8 cellular contexts compared by ENCODE assay signal in the genomic region with DNA sequence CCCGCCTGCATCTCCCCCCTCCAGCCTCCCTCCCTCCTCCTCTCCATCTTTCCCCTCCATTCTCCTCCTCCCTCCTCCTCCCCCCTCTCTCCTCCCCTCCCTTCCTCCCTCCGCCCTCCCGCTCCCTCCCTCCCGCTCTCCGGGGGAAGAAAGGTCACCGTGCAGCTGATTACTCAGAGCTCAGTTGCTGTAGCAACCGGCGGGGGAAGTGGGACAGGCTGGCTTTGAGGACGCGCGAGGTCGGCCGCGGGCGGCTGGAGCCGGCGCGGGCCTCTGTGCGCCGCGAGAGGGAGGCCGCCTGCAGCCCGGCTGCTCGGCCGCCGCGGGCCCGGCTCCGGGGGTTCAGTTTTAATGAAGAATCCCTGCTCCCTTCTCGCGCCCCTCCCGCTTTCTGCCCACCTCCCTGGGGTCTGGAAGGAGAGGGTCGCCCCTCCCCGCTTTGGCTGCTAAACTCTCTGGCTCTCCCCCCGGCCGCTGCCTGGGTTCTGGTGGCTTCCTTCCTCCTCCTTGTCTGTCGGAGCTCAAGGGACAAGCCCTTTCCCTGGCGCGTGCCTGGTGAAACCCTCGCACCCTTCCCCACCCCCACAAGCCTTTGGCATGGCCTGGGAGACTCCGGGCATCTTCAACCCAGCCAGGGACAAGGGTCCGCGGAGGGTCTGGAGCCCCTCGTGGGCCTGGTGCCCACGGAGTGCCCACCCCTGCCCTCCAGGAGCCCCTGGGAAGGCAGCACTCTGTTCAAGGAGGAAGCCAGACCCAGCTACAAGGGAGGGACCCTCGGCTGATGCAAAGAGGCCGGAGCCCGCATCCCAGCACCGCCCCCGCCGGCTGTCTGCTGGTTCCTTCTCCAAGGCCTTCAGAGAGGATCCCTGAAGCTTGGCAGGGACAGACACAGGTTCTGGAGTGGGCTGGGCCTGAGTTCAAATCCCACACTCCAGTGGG.
DNase-seq lines count a peak whose midpoint lies in the region; ATAC-seq and TF ChIP-seq lines count a peak whose summit lies in the region.

No MANE protein-coding gene starts in this region.

- CTCF ChIA-PET in Panc1 (lab: Charles Lee): interaction anchor here (0.6 to 0.7 kb wide), 2 partner anchors 20 to 42 kb away, joined by 3 to 4 read pairs; no protein-coding TSS in a partner anchor

- TF ChIP-seq EP300 in Ishikawa (IDR thresholded peaks at IDR 0.05; ENCODE audit: borderline replicate concordance): peak; percentile 62; the same call in 1 of the 2 replicates

- H3K27me3 ChIP-seq in Panc1 (ENCODE audit: control insufficient read depth, insufficient read depth, low read length) (no peaks in the 10 kb centered on the region), esophagus squamous epithelium (no peaks in the 10 kb centered on the region), muscle layer of duodenum (ENCODE audit: low read depth, low read length) (no peaks in the 10 kb centered on the region)

- TSS peak; percentile 87 for BruUV-seq in Panc1 (replicated peaks; lab: Mats Ljungman, UMichigan)

- H3K36me3 ChIP-seq in Panc1 (ENCODE audit: control insufficient read depth, insufficient read depth, low read length) (no peaks in the 10 kb centered on the region), esophagus squamous epithelium (no peaks in the 10 kb centered on the region), muscle layer of duodenum (ENCODE audit: control insufficient read depth in 1 of 2, insufficient read depth in 2 of 2, low read length in 2 of 2) (peaks cover 0 to 5% of the 10 kb centered on the region in 2 donors)

- 3 to 4% methylated on average over 18 of the region's 51 CpGs for WGBS in esophagus squamous epithelium, 2 donors

- H3K4me3 ChIP-seq in Panc1 (ENCODE audit: low read depth in 2 of 2, low read length in 2 of 2) (peak overlapping the region; percentile 28 to 37), esophagus squamous epithelium (peak overlapping the region; percentile 25 to 68 (median 47)), muscle layer of duodenum (ENCODE audit: low read depth in 1 of 2, low read length in 2 of 2) (peak overlapping the region; percentile 56 to 64)

- DNase-seq in GM20000 (ENCODE audit: low spot score): peak; percentile 98
- DNase-seq in Panc1 (ENCODE audit: low read depth, low spot score): peak; percentile 41
- peak; percentile 80 for DNase-seq in activated T-helper 1 cell treated with Interleukin-2 at 50 U/mL for 16 hours (ENCODE audit: low read depth)
- peak; percentile 59 for DNase-seq in esophagus squamous epithelium (lab: John Stamatoyannopoulos, UW)
- peak; percentile 90 for DNase-seq in stimulated activated CD8-positive, alpha-beta memory T cell treated with anti-CD3 and anti-CD28 coated beads, Interleukin-4, amount 100 ng/mL, for 48 hours

- TF ChIP-seq RAD21 in Ishikawa (IDR thresholded peaks at IDR 0.05; ENCODE audit: low read depth): 0 out of 2 replicates have a peak, but pooled peaks have one; percentile 17

- H3K27ac ChIP-seq in C4-2B (peak overlapping the region; percentile 85), Panc1 (ENCODE audit: low read length) (peak overlapping the region; percentile 95), esophagus squamous epithelium (peak overlapping the region; percentile 86 to 96 (median 96)), muscle layer of duodenum (ENCODE audit: low read length) (peak overlapping the region; percentile 98)

- ATAC-seq in Panc1: peak; percentile 72

- intact Hi-C loops in Panc1 (cut with micrococcal nuclease; ENCODE audit: unreplicated experiment): no loop called here
- intact Hi-C loops in esophagus squamous epithelium (cut with DNase I): no loop called here

- POLR2A ChIA-PET in Panc1 (lab: Charles Lee): interaction anchor here (0.6 to 1.0 kb wide), 5 partner anchors 17 to 288 kb away, joined by 3 to 6 read pairs (median 4); no protein-coding TSS in a partner anchor

- no peak for TF ChIP-seq CTCF in C4-2B (conservative IDR thresholded peaks at IDR 0.05)
- no peak for TF ChIP-seq CTCF in GM20000 (IDR thresholded peaks at IDR 0.05; ENCODE audit: extremely low read depth, missing control alignments)
- no peak for TF ChIP-seq CTCF in Panc1 (IDR thresholded peaks at IDR 0.05)
- TF ChIP-seq CTCF in esophagus squamous epithelium (IDR thresholded peaks at IDR 0.05): peak in 4 of 6 experiments; percentile 12 to 34 (median 20)

- in situ Hi-C loops in Panc1 (cut with HindIII; ENCODE audit: low pct_unique_long_range_greater_than_20kb, low sequenced_read_pairs): no loop called here

- TF ChIP-seq POLR2A in esophagus squamous epithelium (IDR thresholded peaks at IDR 0.05): peak in 3 of 4 donors; percentile 51 to 84 (median 71)

- peaks cover 44% of the 10 kb centered on the region for H3K4me1 ChIP-seq in Panc1 (ENCODE audit: control insufficient read depth, insufficient read depth, low read length)
- H3K4me1 ChIP-seq in esophagus squamous epithelium: peaks cover 44 to 76% (median 46%) of the 10 kb centered on the region in 3 donors
- H3K4me1 ChIP-seq in muscle layer of duodenum (ENCODE audit: control insufficient read depth in 1 of 2, insufficient read depth in 2 of 2, low read length in 2 of 2): peaks cover 19 to 49% of the 10 kb centered on the region in 2 donors

- H3K9me3 ChIP-seq in Panc1 (ENCODE audit: control insufficient read depth, insufficient read depth, low read depth, low read length) (no peaks in the 10 kb centered on the region), esophagus squamous epithelium (no peaks in the 10 kb centered on the region), muscle layer of duodenum (ENCODE audit: control insufficient read depth in 1 of 2, low read length in 2 of 2) (no peaks in the 10 kb centered on the region)

TF ChIP-seq in Ishikawa, 13 proteins besides CTCF, POLR2A, EP300 and RAD21:
- TF ChIP-seq, protein P1, sequence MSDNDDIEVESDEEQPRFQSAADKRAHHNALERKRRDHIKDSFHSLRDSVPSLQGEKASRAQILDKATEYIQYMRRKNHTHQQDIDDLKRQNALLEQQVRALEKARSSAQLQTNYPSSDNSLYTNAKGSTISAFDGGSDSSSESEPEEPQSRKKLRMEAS (IDR thresholded peaks at IDR 0.05): peak; percentile 57
- TF ChIP-seq TEAD4 (IDR thresholded peaks at IDR 0.05) (0 out of 2 replicates have a peak, but pooled peaks have one; percentile 20), EGR1 (IDR thresholded peaks at IDR 0.05) (0 out of 2 replicates have a peak, but pooled peaks have one; percentile 45), TAF1 (IDR thresholded peaks at IDR 0.05; ENCODE audit: low read depth) (0 out of 2 replicates have a peak, but pooled peaks have one; percentile 22), ZBTB7A (IDR thresholded peaks at IDR 0.05; ENCODE audit: low read depth) (peak; percentile 36; the same call in 1 of the 2 replicates), TCF12 (IDR thresholded peaks at IDR 0.05; ENCODE audit: low read depth) (peak; percentile 49; the same call in 1 of the 2 replicates), YY1 (IDR thresholded peaks at IDR 0.05; ENCODE audit: low read depth) (peak; percentile 13; the same call in 1 of the 2 replicates), NFIC (IDR thresholded peaks at IDR 0.05) (no peak)
- TF ChIP-seq, protein P2, sequence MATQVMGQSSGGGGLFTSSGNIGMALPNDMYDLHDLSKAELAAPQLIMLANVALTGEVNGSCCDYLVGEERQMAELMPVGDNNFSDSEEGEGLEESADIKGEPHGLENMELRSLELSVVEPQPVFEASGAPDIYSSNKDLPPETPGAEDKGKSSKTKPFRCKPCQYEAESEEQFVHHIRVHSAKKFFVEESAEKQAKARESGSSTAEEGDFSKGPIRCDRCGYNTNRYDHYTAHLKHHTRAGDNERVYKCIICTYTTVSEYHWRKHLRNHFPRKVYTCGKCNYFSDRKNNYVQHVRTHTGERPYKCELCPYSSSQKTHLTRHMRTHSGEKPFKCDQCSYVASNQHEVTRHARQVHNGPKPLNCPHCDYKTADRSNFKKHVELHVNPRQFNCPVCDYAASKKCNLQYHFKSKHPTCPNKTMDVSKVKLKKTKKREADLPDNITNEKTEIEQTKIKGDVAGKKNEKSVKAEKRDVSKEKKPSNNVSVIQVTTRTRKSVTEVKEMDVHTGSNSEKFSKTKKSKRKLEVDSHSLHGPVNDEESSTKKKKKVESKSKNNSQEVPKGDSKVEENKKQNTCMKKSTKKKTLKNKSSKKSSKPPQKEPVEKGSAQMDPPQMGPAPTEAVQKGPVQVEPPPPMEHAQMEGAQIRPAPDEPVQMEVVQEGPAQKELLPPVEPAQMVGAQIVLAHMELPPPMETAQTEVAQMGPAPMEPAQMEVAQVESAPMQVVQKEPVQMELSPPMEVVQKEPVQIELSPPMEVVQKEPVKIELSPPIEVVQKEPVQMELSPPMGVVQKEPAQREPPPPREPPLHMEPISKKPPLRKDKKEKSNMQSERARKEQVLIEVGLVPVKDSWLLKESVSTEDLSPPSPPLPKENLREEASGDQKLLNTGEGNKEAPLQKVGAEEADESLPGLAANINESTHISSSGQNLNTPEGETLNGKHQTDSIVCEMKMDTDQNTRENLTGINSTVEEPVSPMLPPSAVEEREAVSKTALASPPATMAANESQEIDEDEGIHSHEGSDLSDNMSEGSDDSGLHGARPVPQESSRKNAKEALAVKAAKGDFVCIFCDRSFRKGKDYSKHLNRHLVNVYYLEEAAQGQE (IDR thresholded peaks at IDR 0.05; ENCODE audit: low read depth): no peak

Comparison
In these comparisons a context has a peak if more than half of its experiments do, and no peak if none do; other contexts are left out.
1. Peak in every context shown above with its lines: DNase-seq, ATAC-seq, H3K4me3 ChIP-seq and H3K27ac ChIP-seq.
2. CTCF ChIP-seq: peak in esophagus squamous epithelium (4 of 6); none in C4-2B (single experiment), GM20000 (single experiment) and Panc1 (single experiment).
3. DNase-seq: peak in every context shown above with its lines; median percentile 98 in GM20000; 90 in stimulated activated CD8-positive, alpha-beta memory T cell treated with anti-CD3 and anti-CD28 coated beads, Interleukin-4, amount 100 ng/mL, for 48 hours; 80 in activated T-helper 1 cell treated with Interleukin-2 at 50 U/mL for 16 hours; 59 in esophagus squamous epithelium; 41 in Panc1.